1 cellular context compared by ENCODE assay signal in the genomic region with DNA sequence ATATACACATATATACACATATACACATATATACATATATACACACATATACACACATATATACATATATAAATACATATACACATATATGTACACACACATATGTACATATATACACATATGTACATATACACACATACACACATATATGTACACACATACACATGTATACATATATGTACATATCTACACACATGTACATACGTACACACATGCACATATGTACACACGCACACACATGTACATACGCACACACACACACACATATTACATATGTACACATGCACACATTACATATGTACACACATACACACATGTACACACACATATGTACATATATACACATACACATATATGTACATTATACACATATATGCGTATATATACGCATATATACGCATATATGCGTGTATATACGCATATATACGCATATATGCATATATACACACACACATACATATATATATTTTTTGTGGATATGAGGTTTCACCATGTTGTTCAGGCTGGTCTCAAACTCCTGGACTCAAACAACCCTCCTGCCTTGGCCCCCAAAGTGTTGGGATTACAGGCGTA.
TF ChIP-seq lines count a peak whose summit lies in the region.

No MANE protein-coding gene starts in this region.

TF ChIP-seq in HepG2, 621 proteins besides CTCF, POLR2A, EP300 and RAD21 (continued from another document):
- TF ChIP-seq FOXA1 (IDR thresholded peaks at IDR 0.05) (peak; percentile 63), FOXA1 (CRISPR knock-in tag; IDR thresholded peaks at IDR 0.05) (peak; percentile 24; the same call in 1 of the 2 replicates)
- TF ChIP-seq, protein P1, sequence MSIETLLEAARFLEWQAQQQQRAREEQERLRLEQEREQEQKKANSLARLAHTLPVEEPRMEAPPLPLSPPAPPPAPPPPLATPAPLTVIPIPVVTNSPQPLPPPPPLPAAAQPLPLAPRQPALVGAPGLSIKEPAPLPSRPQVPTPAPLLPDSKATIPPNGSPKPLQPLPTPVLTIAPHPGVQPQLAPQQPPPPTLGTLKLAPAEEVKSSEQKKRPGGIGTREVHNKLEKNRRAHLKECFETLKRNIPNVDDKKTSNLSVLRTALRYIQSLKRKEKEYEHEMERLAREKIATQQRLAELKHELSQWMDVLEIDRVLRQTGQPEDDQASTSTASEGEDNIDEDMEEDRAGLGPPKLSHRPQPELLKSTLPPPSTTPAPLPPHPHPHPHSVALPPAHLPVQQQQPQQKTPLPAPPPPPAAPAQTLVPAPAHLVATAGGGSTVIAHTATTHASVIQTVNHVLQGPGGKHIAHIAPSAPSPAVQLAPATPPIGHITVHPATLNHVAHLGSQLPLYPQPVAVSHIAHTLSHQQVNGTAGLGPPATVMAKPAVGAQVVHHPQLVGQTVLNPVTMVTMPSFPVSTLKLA (IDR thresholded peaks at IDR 0.05) = peak; percentile 68
